ENCODE assay signal across 20 cellular contexts in genomic region chr11:45098929-45099328, GRCh38. TPM values are rescaled to one million over a fixed set of nuclear protein-coding genes. Genes with fewer than 3 reads are reported as not detected.
DNase-seq lines count a peak whose midpoint lies in the region; ATAC-seq and TF ChIP-seq lines count a peak whose summit lies in the region.
"Had no signal": no experiment of that assay in that cellular context is flagged by ENCODE, and none has a peak within 500 bp of the region (broad histone marks: within the 10 kb centered on the region; RNA-seq: fewer than 3 reads in every experiment).

No MANE protein-coding gene starts in this region.

- POLR2A ChIA-PET in RWPE1 (lab: Yijun Ruan, JAX; ENCODE audit: low non-redundant PET), result no interaction called here

- no peak for ATAC-seq in GM18498 (IDR thresholded peaks at IDR 0.05; ENCODE audit: unreplicated experiment)
- ATAC-seq: GM12878, K562 had no signal

- no peaks in the 10 kb centered on the region for H3K9me3 Mint-ChIP-seq in osteocyte (ENCODE audit: unreplicated experiment)
- H3K9me3 Mint-ChIP-seq: CD8-positive, alpha-beta memory T cell had no signal

- CTCF ChIA-PET in RWPE1 (lab: Yijun Ruan, JAX), result interaction anchor here (12.7 kb wide), 1 partner anchor 167 kb away, joined by 407 read pairs; no protein-coding TSS in a partner anchor

- H3K27ac ChIP-seq in RWPE1, result 0 out of 2 replicates have a peak overlapping the region, but pooled peaks have one; percentile 12
- H3K27ac ChIP-seq: 22Rv1, SJSA1 had no signal

- H3K4me1 Mint-ChIP-seq in osteocyte (ENCODE audit: unreplicated experiment), result peaks cover 17% of the 10 kb centered on the region

- H3K4me3 Mint-ChIP-seq in osteocyte (ENCODE audit: unreplicated experiment), result no peak overlapping the region
- H3K4me3 Mint-ChIP-seq: CD8-positive, alpha-beta memory T cell had no signal

- H3K27ac Mint-ChIP-seq in osteocyte (ENCODE audit: unreplicated experiment), result no peak overlapping the region

- TF ChIP-seq CTCF in RWPE1 (conservative IDR thresholded peaks at IDR 0.05; ENCODE audit: low read depth) (no peak), osteocyte (IDR thresholded peaks at IDR 0.05) (no peak)

- peaks cover 13% of the 10 kb centered on the region for H3K27me3 Mint-ChIP-seq in osteocyte (ENCODE audit: unreplicated experiment)

- DNase-seq in NCI-H1092 treated with DMSO at 0.1 percent for 48 hours (lab: John Stamatoyannopoulos, UW), result peak; percentile 36
- DNase-seq in NCI-H1092 (lab: John Stamatoyannopoulos, UW), result no peak
- peak; percentile 33 for DNase-seq in activated CD8-positive, alpha-beta memory T cell treated with anti-CD3 and anti-CD28 coated beads for 24 hours
- DNase-seq in activated CD8-positive, alpha-beta memory T cell treated with anti-CD3 and anti-CD28 coated beads, Interleukin-2, amount 50 U/mL, for 48 hours, result no peak
- no peak for DNase-seq in RWPE1 (ENCODE audit: low spot score)
- DNase-seq in osteocyte (ENCODE audit: extremely low spot score, unreplicated experiment), result peak; percentile 67
- no peak for DNase-seq in putamen (ENCODE audit: low spot score)
- DNase-seq: CD8-positive, alpha-beta memory T cell; GDM1; GOT3; NCI-H1436 treated with DMSO at 0.1 percent for 48 hours; NCI-H2081 treated with DMSO at 0.1 percent for 48 hours; NCI-H345; NCI-H69; OCI-M1 had no signal

- H3K36me3 Mint-ChIP-seq in osteocyte (ENCODE audit: unreplicated experiment), result no peaks in the 10 kb centered on the region
- H3K36me3 Mint-ChIP-seq: CD8-positive, alpha-beta memory T cell had no signal

RNA-seq across cellular contexts. Expression of gene PRDM11, which starts 47.5 kb away (rescaled TPM):
- 22.9 and 25.4 TPM in 2 replicates for total RNA-seq in osteocyte

Comparison
In these comparisons a context has a peak if more than half of its experiments do, and no peak if none do; other contexts are left out.
1. DNase-seq: peak in NCI-H1092 treated with DMSO at 0.1 percent for 48 hours (single experiment), activated CD8-positive, alpha-beta memory T cell treated with anti-CD3 and anti-CD28 coated beads for 24 hours (single experiment) and osteocyte (single experiment); none in NCI-H1092 (single experiment), activated CD8-positive, alpha-beta memory T cell treated with anti-CD3 and anti-CD28 coated beads, Interleukin-2, amount 50 U/mL, for 48 hours (single experiment), RWPE1 (single experiment) and putamen (single experiment).